3 cellular contexts compared by ENCODE assay signal in genomic region chr6:43717389-43717788, GRCh38.
TF ChIP-seq lines count a peak whose summit lies in the region.

No MANE protein-coding gene starts in this region.

TF ChIP-seq in GM12891, 5 proteins besides CTCF, POLR2A, EP300 and RAD21:
- TF ChIP-seq POU2F2 (IDR thresholded peaks at IDR 0.05; ENCODE audit: low read depth, low read length) (no peak), PAX5 (IDR thresholded peaks at IDR 0.05; ENCODE audit: insufficient read depth, low read length, severe bottlenecking) (no peak), POLR2AphosphoS5 (IDR thresholded peaks at IDR 0.05; ENCODE audit: low read depth, low read length) (no peak), TAF1 (IDR thresholded peaks at IDR 0.05; ENCODE audit: low read depth, low read length) (no peak), SPI1 (IDR thresholded peaks at IDR 0.05; ENCODE audit: low read depth, low read length) (no peak)

TF ChIP-seq in GM12878, 131 proteins besides CTCF, POLR2A, EP300 and RAD21:
- TF ChIP-seq HDAC2 (IDR thresholded peaks at IDR 0.05) = no peak
- no peak for TF ChIP-seq SIN3A (IDR thresholded peaks at IDR 0.05; ENCODE audit: low read depth, low read length)
- TF ChIP-seq, protein P1, sequence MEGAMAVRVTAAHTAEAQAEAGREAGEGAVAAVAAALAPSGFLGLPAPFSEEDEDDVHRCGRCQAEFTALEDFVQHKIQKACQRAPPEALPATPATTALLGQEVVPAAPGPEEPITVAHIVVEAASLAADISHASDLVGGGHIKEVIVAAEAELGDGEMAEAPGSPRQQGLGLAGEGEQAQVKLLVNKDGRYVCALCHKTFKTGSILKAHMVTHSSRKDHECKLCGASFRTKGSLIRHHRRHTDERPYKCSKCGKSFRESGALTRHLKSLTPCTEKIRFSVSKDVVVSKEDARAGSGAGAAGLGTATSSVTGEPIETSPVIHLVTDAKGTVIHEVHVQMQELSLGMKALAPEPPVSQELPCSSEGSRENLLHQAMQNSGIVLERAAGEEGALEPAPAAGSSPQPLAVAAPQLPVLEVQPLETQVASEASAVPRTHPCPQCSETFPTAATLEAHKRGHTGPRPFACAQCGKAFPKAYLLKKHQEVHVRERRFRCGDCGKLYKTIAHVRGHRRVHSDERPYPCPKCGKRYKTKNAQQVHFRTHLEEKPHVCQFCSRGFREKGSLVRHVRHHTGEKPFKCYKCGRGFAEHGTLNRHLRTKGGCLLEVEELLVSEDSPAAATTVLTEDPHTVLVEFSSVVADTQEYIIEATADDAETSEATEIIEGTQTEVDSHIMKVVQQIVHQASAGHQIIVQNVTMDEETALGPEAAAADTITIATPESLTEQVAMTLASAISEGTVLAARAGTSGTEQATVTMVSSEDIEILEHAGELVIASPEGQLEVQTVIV (IDR thresholded peaks at IDR 0.05; ENCODE audit: borderline replicate concordance, partially characterized antibody) = peak; percentile 8
- no peak for TF ChIP-seq FOS (IDR thresholded peaks at IDR 0.05; ENCODE audit: borderline replicate concordance, extremely low read depth, insufficient read length)
TF ChIP-seq in GM12878: peak in this region for 1.

TF ChIP-seq in WTC11, 78 proteins besides CTCF, POLR2A, EP300 and RAD21:
- TF ChIP-seq ATF1 (CRISPR knock-in tag; IDR thresholded peaks at IDR 0.05) (no peak), JUN (CRISPR knock-in tag; IDR thresholded peaks at IDR 0.05) (no peak), SMAD3 (CRISPR knock-in tag; IDR thresholded peaks at IDR 0.05; ENCODE audit: borderline replicate concordance) (no peak), SMAD4 (CRISPR knock-in tag; IDR thresholded peaks at IDR 0.05) (no peak), ELF4 (CRISPR knock-in tag; IDR thresholded peaks at IDR 0.05; ENCODE audit: low read depth) (no peak), FOXP1 (CRISPR knock-in tag; IDR thresholded peaks at IDR 0.05; ENCODE audit: borderline replicate concordance) (no peak), ZNF317 (CRISPR knock-in tag; IDR thresholded peaks at IDR 0.05; ENCODE audit: borderline replicate concordance, low read depth) (no peak), MYBL2 (CRISPR knock-in tag; IDR thresholded peaks at IDR 0.05) (no peak), RELA (CRISPR knock-in tag; IDR thresholded peaks at IDR 0.05; ENCODE audit: borderline replicate concordance) (no peak), FOXJ3 (CRISPR knock-in tag; IDR thresholded peaks at IDR 0.05; ENCODE audit: borderline replicate concordance) (no peak), EMX1 (CRISPR knock-in tag; IDR thresholded peaks at IDR 0.05) (no peak), ZNF532 (CRISPR knock-in tag; IDR thresholded peaks at IDR 0.05; ENCODE audit: borderline replicate concordance) (no peak), NFYB (CRISPR knock-in tag; conservative IDR thresholded peaks at IDR 0.05; ENCODE audit: low read depth) (no peak), TP53 (CRISPR knock-in tag; IDR thresholded peaks at IDR 0.05) (no peak), CBFB (CRISPR knock-in tag; IDR thresholded peaks at IDR 0.05; ENCODE audit: low read depth) (no peak), ZNF416 (CRISPR knock-in tag; IDR thresholded peaks at IDR 0.05) (no peak)
- TF ChIP-seq, protein P2, sequence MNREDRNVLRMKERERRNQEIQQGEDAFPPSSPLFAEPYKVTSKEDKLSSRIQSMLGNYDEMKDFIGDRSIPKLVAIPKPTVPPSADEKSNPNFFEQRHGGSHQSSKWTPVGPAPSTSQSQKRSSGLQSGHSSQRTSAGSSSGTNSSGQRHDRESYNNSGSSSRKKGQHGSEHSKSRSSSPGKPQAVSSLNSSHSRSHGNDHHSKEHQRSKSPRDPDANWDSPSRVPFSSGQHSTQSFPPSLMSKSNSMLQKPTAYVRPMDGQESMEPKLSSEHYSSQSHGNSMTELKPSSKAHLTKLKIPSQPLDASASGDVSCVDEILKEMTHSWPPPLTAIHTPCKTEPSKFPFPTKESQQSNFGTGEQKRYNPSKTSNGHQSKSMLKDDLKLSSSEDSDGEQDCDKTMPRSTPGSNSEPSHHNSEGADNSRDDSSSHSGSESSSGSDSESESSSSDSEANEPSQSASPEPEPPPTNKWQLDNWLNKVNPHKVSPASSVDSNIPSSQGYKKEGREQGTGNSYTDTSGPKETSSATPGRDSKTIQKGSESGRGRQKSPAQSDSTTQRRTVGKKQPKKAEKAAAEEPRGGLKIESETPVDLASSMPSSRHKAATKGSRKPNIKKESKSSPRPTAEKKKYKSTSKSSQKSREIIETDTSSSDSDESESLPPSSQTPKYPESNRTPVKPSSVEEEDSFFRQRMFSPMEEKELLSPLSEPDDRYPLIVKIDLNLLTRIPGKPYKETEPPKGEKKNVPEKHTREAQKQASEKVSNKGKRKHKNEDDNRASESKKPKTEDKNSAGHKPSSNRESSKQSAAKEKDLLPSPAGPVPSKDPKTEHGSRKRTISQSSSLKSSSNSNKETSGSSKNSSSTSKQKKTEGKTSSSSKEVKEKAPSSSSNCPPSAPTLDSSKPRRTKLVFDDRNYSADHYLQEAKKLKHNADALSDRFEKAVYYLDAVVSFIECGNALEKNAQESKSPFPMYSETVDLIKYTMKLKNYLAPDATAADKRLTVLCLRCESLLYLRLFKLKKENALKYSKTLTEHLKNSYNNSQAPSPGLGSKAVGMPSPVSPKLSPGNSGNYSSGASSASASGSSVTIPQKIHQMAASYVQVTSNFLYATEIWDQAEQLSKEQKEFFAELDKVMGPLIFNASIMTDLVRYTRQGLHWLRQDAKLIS (CRISPR knock-in tag; IDR thresholded peaks at IDR 0.05; ENCODE audit: borderline replicate concordance) = no peak
- TF ChIP-seq, protein P3, sequence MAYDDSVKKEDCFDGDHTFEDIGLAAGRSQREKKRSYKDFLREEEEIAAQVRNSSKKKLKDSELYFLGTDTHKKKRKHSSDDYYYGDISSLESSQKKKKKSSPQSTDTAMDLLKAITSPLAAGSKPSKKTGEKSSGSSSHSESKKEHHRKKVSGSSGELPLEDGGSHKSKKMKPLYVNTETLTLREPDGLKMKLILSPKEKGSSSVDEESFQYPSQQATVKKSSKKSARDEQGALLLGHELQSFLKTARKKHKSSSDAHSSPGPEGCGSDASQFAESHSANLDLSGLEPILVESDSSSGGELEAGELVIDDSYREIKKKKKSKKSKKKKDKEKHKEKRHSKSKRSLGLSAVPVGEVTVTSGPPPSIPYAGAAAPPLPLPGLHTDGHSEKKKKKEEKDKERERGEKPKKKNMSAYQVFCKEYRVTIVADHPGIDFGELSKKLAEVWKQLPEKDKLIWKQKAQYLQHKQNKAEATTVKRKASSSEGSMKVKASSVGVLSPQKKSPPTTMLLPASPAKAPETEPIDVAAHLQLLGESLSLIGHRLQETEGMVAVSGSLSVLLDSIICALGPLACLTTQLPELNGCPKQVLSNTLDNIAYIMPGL (CRISPR knock-in tag; IDR thresholded peaks at IDR 0.05) = no peak
- TF ChIP-seq, protein P4, sequence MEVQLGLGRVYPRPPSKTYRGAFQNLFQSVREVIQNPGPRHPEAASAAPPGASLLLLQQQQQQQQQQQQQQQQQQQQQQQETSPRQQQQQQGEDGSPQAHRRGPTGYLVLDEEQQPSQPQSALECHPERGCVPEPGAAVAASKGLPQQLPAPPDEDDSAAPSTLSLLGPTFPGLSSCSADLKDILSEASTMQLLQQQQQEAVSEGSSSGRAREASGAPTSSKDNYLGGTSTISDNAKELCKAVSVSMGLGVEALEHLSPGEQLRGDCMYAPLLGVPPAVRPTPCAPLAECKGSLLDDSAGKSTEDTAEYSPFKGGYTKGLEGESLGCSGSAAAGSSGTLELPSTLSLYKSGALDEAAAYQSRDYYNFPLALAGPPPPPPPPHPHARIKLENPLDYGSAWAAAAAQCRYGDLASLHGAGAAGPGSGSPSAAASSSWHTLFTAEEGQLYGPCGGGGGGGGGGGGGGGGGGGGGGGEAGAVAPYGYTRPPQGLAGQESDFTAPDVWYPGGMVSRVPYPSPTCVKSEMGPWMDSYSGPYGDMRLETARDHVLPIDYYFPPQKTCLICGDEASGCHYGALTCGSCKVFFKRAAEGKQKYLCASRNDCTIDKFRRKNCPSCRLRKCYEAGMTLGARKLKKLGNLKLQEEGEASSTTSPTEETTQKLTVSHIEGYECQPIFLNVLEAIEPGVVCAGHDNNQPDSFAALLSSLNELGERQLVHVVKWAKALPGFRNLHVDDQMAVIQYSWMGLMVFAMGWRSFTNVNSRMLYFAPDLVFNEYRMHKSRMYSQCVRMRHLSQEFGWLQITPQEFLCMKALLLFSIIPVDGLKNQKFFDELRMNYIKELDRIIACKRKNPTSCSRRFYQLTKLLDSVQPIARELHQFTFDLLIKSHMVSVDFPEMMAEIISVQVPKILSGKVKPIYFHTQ (CRISPR knock-in tag; IDR thresholded peaks at IDR 0.05) = no peak
